1 cellular context compared by ENCODE assay signal in the genomic region with DNA sequence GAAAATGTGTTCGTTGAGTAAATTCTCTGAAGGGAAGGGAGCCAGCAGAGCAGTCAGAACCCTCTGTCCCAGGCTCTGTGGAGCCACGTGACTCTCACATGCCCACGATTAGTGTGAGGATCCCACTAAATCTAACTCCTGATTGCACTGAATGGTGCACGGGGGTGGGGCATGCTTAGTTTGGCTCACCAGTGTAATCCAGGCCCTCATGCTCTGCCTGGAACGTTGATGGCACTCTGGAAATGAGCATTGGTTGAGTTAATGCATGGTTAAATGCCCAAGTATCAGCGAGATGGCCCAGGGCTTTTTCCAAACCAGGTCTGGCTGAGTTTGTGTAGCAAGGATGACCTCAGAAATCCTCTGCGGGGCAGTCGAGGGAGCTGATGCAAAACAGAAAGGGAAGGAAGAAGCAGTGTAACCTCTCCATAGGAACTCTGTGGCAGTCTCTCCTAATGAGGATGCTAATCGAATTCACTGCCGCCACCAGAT.
A peak's percentile ranks its signal among the peaks of the same experiment; 100 is the strongest.
TF ChIP-seq lines count a peak whose summit lies in the region.

No MANE protein-coding gene starts in this region.

TF ChIP-seq in WTC11, 78 proteins besides CTCF, POLR2A, EP300 and RAD21 (continued from another document):
- TF ChIP-seq, protein P1, sequence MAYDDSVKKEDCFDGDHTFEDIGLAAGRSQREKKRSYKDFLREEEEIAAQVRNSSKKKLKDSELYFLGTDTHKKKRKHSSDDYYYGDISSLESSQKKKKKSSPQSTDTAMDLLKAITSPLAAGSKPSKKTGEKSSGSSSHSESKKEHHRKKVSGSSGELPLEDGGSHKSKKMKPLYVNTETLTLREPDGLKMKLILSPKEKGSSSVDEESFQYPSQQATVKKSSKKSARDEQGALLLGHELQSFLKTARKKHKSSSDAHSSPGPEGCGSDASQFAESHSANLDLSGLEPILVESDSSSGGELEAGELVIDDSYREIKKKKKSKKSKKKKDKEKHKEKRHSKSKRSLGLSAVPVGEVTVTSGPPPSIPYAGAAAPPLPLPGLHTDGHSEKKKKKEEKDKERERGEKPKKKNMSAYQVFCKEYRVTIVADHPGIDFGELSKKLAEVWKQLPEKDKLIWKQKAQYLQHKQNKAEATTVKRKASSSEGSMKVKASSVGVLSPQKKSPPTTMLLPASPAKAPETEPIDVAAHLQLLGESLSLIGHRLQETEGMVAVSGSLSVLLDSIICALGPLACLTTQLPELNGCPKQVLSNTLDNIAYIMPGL (CRISPR knock-in tag; IDR thresholded peaks at IDR 0.05), result no peak
- TF ChIP-seq ZNF232 (CRISPR knock-in tag; IDR thresholded peaks at IDR 0.05) (no peak), NR1H2 (CRISPR knock-in tag; IDR thresholded peaks at IDR 0.05) (no peak), NFATC4 (CRISPR knock-in tag; IDR thresholded peaks at IDR 0.05) (no peak), HMGA2 (CRISPR knock-in tag; IDR thresholded peaks at IDR 0.05) (no peak), ZNF423 (CRISPR knock-in tag; IDR thresholded peaks at IDR 0.05) (no peak), NFE2L1 (CRISPR knock-in tag; IDR thresholded peaks at IDR 0.05) (no peak), FOXP1 (CRISPR knock-in tag; IDR thresholded peaks at IDR 0.05; ENCODE audit: borderline replicate concordance) (no peak)
- TF ChIP-seq, protein P2, sequence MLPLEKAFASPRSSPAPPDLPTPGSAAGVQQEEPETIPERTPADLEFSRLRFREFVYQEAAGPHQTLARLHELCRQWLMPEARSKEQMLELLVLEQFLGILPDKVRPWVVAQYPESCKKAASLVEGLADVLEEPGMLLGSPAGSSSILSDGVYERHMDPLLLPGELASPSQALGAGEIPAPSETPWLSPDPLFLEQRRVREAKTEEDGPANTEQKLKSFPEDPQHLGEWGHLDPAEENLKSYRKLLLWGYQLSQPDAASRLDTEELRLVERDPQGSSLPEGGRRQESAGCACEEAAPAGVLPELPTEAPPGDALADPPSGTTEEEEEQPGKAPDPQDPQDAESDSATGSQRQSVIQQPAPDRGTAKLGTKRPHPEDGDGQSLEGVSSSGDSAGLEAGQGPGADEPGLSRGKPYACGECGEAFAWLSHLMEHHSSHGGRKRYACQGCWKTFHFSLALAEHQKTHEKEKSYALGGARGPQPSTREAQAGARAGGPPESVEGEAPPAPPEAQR (CRISPR knock-in tag; IDR thresholded peaks at IDR 0.05), result 0 out of 2 replicates have a peak, but pooled peaks have one; percentile 40
